Comparison of ENCODE assay signal across 5 cellular contexts in genomic region chrX:20053537-20053936, GRCh38.
"Had no signal": no experiment of that assay in that cellular context is flagged by ENCODE, and none has a peak within 500 bp of the region (broad histone marks: within the 10 kb centered on the region; RNA-seq: fewer than 3 reads in every experiment).

No MANE protein-coding gene starts in this region.

- DNase-seq: H9, HCEC 1CT, KBM-7 had no signal

- H3K27ac Mint-ChIP-seq: GM23338, H9 had no signal

- H2AFZ ChIP-seq: GM23338 had no signal

- H3K27ac ChIP-seq: KMS-11 had no signal

- H3K9me3 Mint-ChIP-seq: GM23338 had no signal

- H3K4me2 ChIP-seq: GM23338, KMS-11 had no signal

- H3K9ac ChIP-seq: KMS-11 had no signal

- H3K4me3 Mint-ChIP-seq: GM23338, H9 had no signal

- ATAC-seq: GM23338 had no signal

- H3K4me3 ChIP-seq: GM23338 had no signal
